1 cellular context compared by ENCODE assay signal in genomic region chr10:34186740-34187139, GRCh38.
TF ChIP-seq lines count a peak whose summit lies in the region.

No MANE protein-coding gene starts in this region.

TF ChIP-seq in H1, 55 proteins besides CTCF, POLR2A, EP300 and RAD21:
- TF ChIP-seq USF2 (IDR thresholded peaks at IDR 0.05; ENCODE audit: low read length) (no peak), SAP30 (IDR thresholded peaks at IDR 0.05; ENCODE audit: insufficient read depth, insufficient replicate concordance, low read length) (no peak), SP4 (IDR thresholded peaks at IDR 0.05; ENCODE audit: low read length) (no peak), TEAD4 (IDR thresholded peaks at IDR 0.05; ENCODE audit: low read depth, low read length) (peak; percentile 81), SUZ12 (IDR thresholded peaks at IDR 0.05; ENCODE audit: low read length) (no peak), CHD7 (IDR thresholded peaks at IDR 0.05; ENCODE audit: insufficient replicate concordance, low read length) (no peak), JUND (IDR thresholded peaks at IDR 0.05; ENCODE audit: low read length) (0 out of 2 replicates have a peak, but pooled peaks have one; percentile 9)
